Comparison of ENCODE assay signal across 14 cellular contexts in genomic region chr3:50318615-50319014, GRCh38. TPM values are rescaled to one million over a fixed set of nuclear protein-coding genes. Genes with fewer than 3 reads are reported as not detected.
DNase-seq lines count a peak whose midpoint lies in the region; ATAC-seq and TF ChIP-seq lines count a peak whose summit lies in the region.
"Had no signal": no experiment of that assay in that cellular context is flagged by ENCODE, and none has a peak within 500 bp of the region (broad histone marks: within the 10 kb centered on the region; RNA-seq: fewer than 3 reads in every experiment).

No MANE protein-coding gene starts in this region.

- H3K4me3 ChIP-seq in heart left ventricle (peak overlapping the region in 9 of 12 donors; percentile 70 to 97 (median 88)), duodenal mucosa (ENCODE audit: low read depth in 1 of 2, low read length in 2 of 2) (peak overlapping the region in 1 of 2 donors; percentile 32), muscle layer of duodenum (ENCODE audit: low read depth in 1 of 2, low read length in 2 of 2) (peak overlapping the region; percentile 30 to 87), upper lobe of right lung (peak overlapping the region; percentile 66)
- no peak overlapping the region for H3K4me3 ChIP-seq in CD8-positive, alpha-beta T cell (ENCODE audit: low read depth, low read length)
- H3K4me3 ChIP-seq: prostate gland had no signal

- no peaks in the 10 kb centered on the region for H3K9me3 Mint-ChIP-seq in CD8-positive, alpha-beta T cell
- H3K9me3 Mint-ChIP-seq: activated B cell treated with CpG ODN at 0.5 μM for 24 hours had no signal

- intact Hi-C loops in heart left ventricle (cut with DNase I), result loop anchor here in 1 of 10 donors (2.0 kb wide), 1 partner anchor 14 kb away; no protein-coding TSS in a partner anchor
- intact Hi-C loops in left cardiac atrium (cut with DNase I), result no loop called here
- intact Hi-C loops in upper lobe of right lung (cut with DNase I), result no loop called here
- intact Hi-C loops in CD8-positive, alpha-beta T cell (cut with DNase I, micrococcal nuclease), result no loop called here

- peaks cover 0 to 59% (median 45%) of the 10 kb centered on the region in 9 donors for H3K36me3 ChIP-seq in heart left ventricle
- peaks cover 8 to 19% of the 10 kb centered on the region in 2 donors for H3K36me3 ChIP-seq in duodenal mucosa (ENCODE audit: control insufficient read depth in 1 of 2, insufficient read depth in 2 of 2, low read length in 2 of 2)
- peaks cover 14 to 17% of the 10 kb centered on the region in 2 donors for H3K36me3 ChIP-seq in muscle layer of duodenum (ENCODE audit: control insufficient read depth in 1 of 2, insufficient read depth in 2 of 2, low read length in 2 of 2)
- peaks cover 33% of the 10 kb centered on the region for H3K36me3 ChIP-seq in upper lobe of right lung
- no peaks in the 10 kb centered on the region for H3K36me3 ChIP-seq in CD8-positive, alpha-beta T cell (ENCODE audit: insufficient read depth, low read length)
- H3K36me3 ChIP-seq: prostate gland had no signal

- H3K27me3 ChIP-seq in heart left ventricle (no peaks in the 10 kb centered on the region), duodenal mucosa (ENCODE audit: control insufficient read depth in 1 of 2, insufficient read depth in 2 of 2, low read length in 2 of 2) (no peaks in the 10 kb centered on the region), muscle layer of duodenum (ENCODE audit: low read depth, low read length) (no peaks in the 10 kb centered on the region), upper lobe of right lung (no peaks in the 10 kb centered on the region)
- H3K27me3 ChIP-seq in CD8-positive, alpha-beta T cell (ENCODE audit: insufficient read depth, low read length), result no peaks in the 10 kb centered on the region
- H3K27me3 ChIP-seq: gastroesophageal sphincter had no signal

- H3K36me3 Mint-ChIP-seq in CD8-positive, alpha-beta T cell, result no peaks in the 10 kb centered on the region

- DNase-seq in heart left ventricle (peak in 3 of 5 donors; percentile 15 to 56 (median 52)), left cardiac atrium (no peak), upper lobe of right lung (no peak), NCI-H2171 (lab: John Stamatoyannopoulos, UW) (no peak)
- no peak for DNase-seq in CD8-positive, alpha-beta T cell
- DNase-seq: activated B cell treated with CpG ODN at 0.5 μM for 24 hours; activated effector memory CD4-positive, alpha-beta T cell treated with anti-CD3 and anti-CD28 coated beads, Interleukin-2, amount 50 U/mL, for 16 hours; EL; trophoblast cell had no signal

- POLR2A ChIA-PET in CD8-positive, alpha-beta T cell (lab: Charles Lee), result interaction anchor here (0.6 to 1.7 kb wide), 4 partner anchors 19 to 155 kb away, joined by 3 to 12 read pairs (median 4); partner anchors contain the start of genes HYAL3, IFRD2 and NAA80

- ATAC-seq in heart left ventricle, result no peak
- ATAC-seq in left cardiac atrium, result no peak
- no peak for ATAC-seq in upper lobe of right lung
- ATAC-seq in CD8-positive, alpha-beta T cell, result no peak
- ATAC-seq in GM19455 (IDR thresholded peaks at IDR 0.05; ENCODE audit: unreplicated experiment), result no peak
- ATAC-seq: gastroesophageal sphincter had no signal

- 59 to 76% (median 70%) methylated on average over 8 to 10 of the region's 10 CpGs for WGBS in heart left ventricle, 4 donors

- peaks cover 41% of the 10 kb centered on the region for H3K4me1 Mint-ChIP-seq in CD8-positive, alpha-beta T cell (ENCODE audit: low read depth)

- peaks cover 5 to 65% (median 50%) of the 10 kb centered on the region in 12 donors for H3K4me1 ChIP-seq in heart left ventricle
- peaks cover 58 to 66% of the 10 kb centered on the region in 2 donors for H3K4me1 ChIP-seq in duodenal mucosa (ENCODE audit: control insufficient read depth in 1 of 2, insufficient read depth in 2 of 2, low read length in 2 of 2)
- H3K4me1 ChIP-seq in muscle layer of duodenum (ENCODE audit: control insufficient read depth in 1 of 2, insufficient read depth in 2 of 2, low read length in 2 of 2), result peaks cover 19 to 51% of the 10 kb centered on the region in 2 donors
- H3K4me1 ChIP-seq in upper lobe of right lung, result peaks cover 64% of the 10 kb centered on the region
- peaks cover 34% of the 10 kb centered on the region for H3K4me1 ChIP-seq in CD8-positive, alpha-beta T cell (ENCODE audit: insufficient read depth, low read length)

- TF ChIP-seq POLR2A in heart left ventricle (IDR thresholded peaks at IDR 0.05), result no peak

- H3K9ac ChIP-seq in duodenal mucosa (ENCODE audit: low read depth in 1 of 2, low read length in 2 of 2), result peak overlapping the region; percentile 32 to 60

- H3K9me3 ChIP-seq in heart left ventricle, result no peaks in the 10 kb centered on the region
- H3K9me3 ChIP-seq in duodenal mucosa (ENCODE audit: control insufficient read depth in 1 of 2, low read length in 2 of 2), result no peaks in the 10 kb centered on the region
- no peaks in the 10 kb centered on the region for H3K9me3 ChIP-seq in muscle layer of duodenum (ENCODE audit: control insufficient read depth in 1 of 2, low read length in 2 of 2)
- no peaks in the 10 kb centered on the region for H3K9me3 ChIP-seq in upper lobe of right lung
- no peaks in the 10 kb centered on the region for H3K9me3 ChIP-seq in CD8-positive, alpha-beta T cell (ENCODE audit: low read length)
- H3K9me3 ChIP-seq: gastroesophageal sphincter, prostate gland had no signal

- no peaks in the 10 kb centered on the region for H3K27me3 Mint-ChIP-seq in CD8-positive, alpha-beta T cell (ENCODE audit: low read depth)
- H3K27me3 Mint-ChIP-seq: activated B cell treated with CpG ODN at 0.5 μM for 24 hours had no signal

- no peak overlapping the region for H3K27ac Mint-ChIP-seq in CD8-positive, alpha-beta T cell
- H3K27ac Mint-ChIP-seq: activated B cell treated with CpG ODN at 0.5 μM for 24 hours had no signal

- H3K27ac ChIP-seq in heart left ventricle, result peak overlapping the region in 10 of 12 donors; percentile 7 to 99 (median 85)
- no peak overlapping the region for H3K27ac ChIP-seq in duodenal mucosa (ENCODE audit: low read depth, low read length)
- H3K27ac ChIP-seq in muscle layer of duodenum (ENCODE audit: low read length), result no peak overlapping the region
- H3K27ac ChIP-seq in upper lobe of right lung, result peak overlapping the region; percentile 98
- no peak overlapping the region for H3K27ac ChIP-seq in CD8-positive, alpha-beta T cell (ENCODE audit: low read depth, low read length)

- CTCF ChIA-PET in CD8-positive, alpha-beta T cell (lab: Charles Lee), result interaction anchor here (0.8 to 2.1 kb wide), 4 partner anchors 9 to 72 kb away, joined by 3 to 6 read pairs (median 4); partner anchors contain the start of gene TUSC2

- TF ChIP-seq CTCF in heart left ventricle (IDR thresholded peaks at IDR 0.05) (no peak), upper lobe of right lung (IDR thresholded peaks at IDR 0.05) (no peak)
- TF ChIP-seq CTCF in CD8-positive, alpha-beta T cell (IDR thresholded peaks at IDR 0.05), result no peak

- H3K4me3 Mint-ChIP-seq in CD8-positive, alpha-beta T cell, result no peak overlapping the region

RNA-seq across cellular contexts. Expression of gene HYAL2, which starts 3.9 kb away (rescaled TPM):
- total RNA-seq in heart left ventricle (100 to 1,000 TPM in 2 of 9 donors, 10 to 100 TPM in 7; 24.0 to 234 (median 48.5) TPM), left cardiac atrium (100 to 1,000 TPM in 1 of 2 donors, 10 to 100 TPM in 1; 53.4 to 103 TPM), upper lobe of right lung (303 TPM)
- polyA plus RNA-seq in heart left ventricle, result 100 to 1,000 TPM in 1 of 2 donors, 10 to 100 TPM in 1; 52.2 to 119 TPM
- total RNA-seq in CD8-positive, alpha-beta T cell, result under 1 TPM; 0.61 to 0.79 TPM

RNA-seq across cellular contexts. Expression of gene TUSC2, which starts 9.4 kb away (rescaled TPM):
- total RNA-seq in heart left ventricle, result 10 to 100 TPM; 24.5 to 34.9 (median 29.0) TPM
- 10 to 100 TPM; 27.6 to 68.1 TPM for polyA plus RNA-seq in heart left ventricle
- total RNA-seq in left cardiac atrium, result 10 to 100 TPM; 26.2 to 27.5 TPM
- 29.2 TPM for total RNA-seq in upper lobe of right lung
- 10 to 100 TPM; 23.6 to 23.7 TPM for total RNA-seq in CD8-positive, alpha-beta T cell

RNA-seq across cellular contexts. Expression of gene HYAL1, which starts 15.2 kb away (rescaled TPM):
- 10 to 100 TPM; 36.9 to 99.7 (median 57.8) TPM for total RNA-seq in heart left ventricle
- polyA plus RNA-seq in heart left ventricle, result 10 to 100 TPM; 37.6 to 60.7 TPM
- total RNA-seq in left cardiac atrium, result 10 to 100 TPM; 24.6 to 26.6 TPM
- total RNA-seq in upper lobe of right lung, result 78.8 TPM
- total RNA-seq in CD8-positive, alpha-beta T cell, result under 1 TPM in 1 of 2 experiments, not detected in 1; 0.30 TPM

RNA-seq across cellular contexts. Expression of gene HYAL3, which starts 19.4 kb away (rescaled TPM):
- total RNA-seq in heart left ventricle (1 to 10 TPM; 1.0 to 3.2 (median 1.6) TPM), left cardiac atrium (1 to 10 TPM; 1.7 to 1.8 TPM), upper lobe of right lung (2.8 TPM)
- polyA plus RNA-seq in heart left ventricle, result 1 to 10 TPM; 2.1 to 3.1 TPM
- total RNA-seq in CD8-positive, alpha-beta T cell, result 1 to 10 TPM; 2.1 to 3.2 TPM

RNA-seq across cellular contexts. Expression of gene NAA80, which starts 19.4 kb away (rescaled TPM):
- total RNA-seq in heart left ventricle (10 to 100 TPM in 4 of 9 donors, 1 to 10 TPM in 5; 8.0 to 13.9 (median 9.8) TPM), left cardiac atrium (1 to 10 TPM; 5.8 to 7.2 TPM), upper lobe of right lung (12.5 TPM)
- 10 to 100 TPM in 1 of 2 donors, 1 to 10 TPM in 1; 5.0 to 10.4 TPM for polyA plus RNA-seq in heart left ventricle
- total RNA-seq in CD8-positive, alpha-beta T cell, result 10 to 100 TPM; 37.1 to 40.7 TPM

Comparison
In these comparisons a context has a peak if more than half of its experiments do, and no peak if none do; other contexts are left out.
1. DNase-seq: peak in heart left ventricle (3 of 5); none in left cardiac atrium (single experiment), upper lobe of right lung (single experiment), NCI-H2171 (single experiment) and CD8-positive, alpha-beta T cell (0 of 7).
2. H3K27ac ChIP-seq: peak in heart left ventricle (10 of 12) and upper lobe of right lung (single experiment); none in duodenal mucosa (single experiment), muscle layer of duodenum (single experiment) and CD8-positive, alpha-beta T cell (single experiment).
3. RNA of gene HYAL2, which starts 3.9 kb away (total RNA-seq): 303 TPM in upper lobe of right lung (single experiment), 53.4 to 103 TPM in left cardiac atrium and 24.0 to 234 TPM in heart left ventricle; 0.61 to 0.79 TPM in CD8-positive, alpha-beta T cell; every median in the first group is over 10 times any median in the second.
4. RNA of gene HYAL1, which starts 15.2 kb away (total RNA-seq): 78.8 TPM in upper lobe of right lung (single experiment), 36.9 to 99.7 TPM in heart left ventricle and 24.6 to 26.6 TPM in left cardiac atrium; 0.30 TPM in CD8-positive, alpha-beta T cell; every median in the first group is over 10 times any median in the second.